ENCODE assay signal across 16 cellular contexts in the genomic region with DNA sequence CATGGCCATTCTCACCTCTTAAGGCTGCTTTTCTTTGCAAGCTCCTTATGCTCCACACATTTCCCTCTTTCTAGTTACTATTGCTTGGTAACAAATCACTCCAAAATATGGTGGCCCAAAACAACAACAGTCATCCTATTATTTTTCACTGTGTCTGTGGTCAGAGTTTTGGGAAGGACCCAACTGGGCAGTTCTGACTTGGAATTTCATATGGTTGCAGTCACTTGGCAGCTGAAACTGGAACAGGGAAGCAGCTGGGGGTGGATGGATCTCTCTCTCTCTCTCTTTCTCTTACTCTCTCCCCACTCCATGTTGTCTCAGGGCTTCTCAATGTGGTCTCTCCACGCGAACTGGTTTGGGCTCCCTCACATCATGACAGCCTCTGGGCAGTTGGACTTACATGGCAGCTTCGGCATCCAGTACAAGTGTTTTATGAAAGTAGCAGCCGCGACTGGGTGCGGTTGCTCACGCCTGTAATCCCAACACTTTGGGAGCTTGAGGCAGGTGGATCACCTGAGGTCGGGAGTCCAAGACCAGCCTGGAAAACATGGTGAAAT. TPM values are rescaled to one million over a fixed set of nuclear protein-coding genes. Genes with fewer than 3 reads are reported as not detected.
DNase-seq lines count a peak whose midpoint lies in the region; TF ChIP-seq lines count a peak whose summit lies in the region.
"Had no signal": no experiment of that assay in that cellular context is flagged by ENCODE, and none has a peak within 500 bp of the region (broad histone marks: within the 10 kb centered on the region; RNA-seq: fewer than 3 reads in every experiment).

No MANE protein-coding gene starts in this region.

- TF ChIP-seq CTCF in cardiac fibroblast (IDR thresholded peaks at IDR 0.05; ENCODE audit: low read depth, low read length) (no peak), right atrium auricular region (IDR thresholded peaks at IDR 0.05) (no peak)

- H3K9me3 ChIP-seq in right atrium auricular region (no peaks in the 10 kb centered on the region), stomach smooth muscle (ENCODE audit: control insufficient read depth in 2 of 2, low read length in 2 of 2) (no peaks in the 10 kb centered on the region)

- no peak overlapping the region for H3K56ac ChIP-seq in mesendoderm (ENCODE audit: low read length)

- H2AK5ac ChIP-seq in mesendoderm (ENCODE audit: low read length), result no peak overlapping the region

- no peaks in the 10 kb centered on the region for H3K79me2 ChIP-seq in mesendoderm (ENCODE audit: control insufficient read depth, insufficient read depth, low read length)

- no peak overlapping the region for H3K23ac ChIP-seq in mesendoderm (ENCODE audit: low read length)

- H4K5ac ChIP-seq in mesendoderm (ENCODE audit: low read length), result no peak overlapping the region

- no CpG with 5 or more reads among the region's 8 CpGs for WGBS in mesendoderm (ENCODE audit: extremely low coverage, insufficient coverage, low lambda C conversion rate)

- H3K18ac ChIP-seq in mesendoderm (ENCODE audit: low read length), result no peak overlapping the region

- H3K27me3 Mint-ChIP-seq in activated naive CD8-positive, alpha-beta T cell treated with anti-CD3 and anti-CD28 coated beads for 36 hours, result peaks cover 13% of the 10 kb centered on the region
- H3K27me3 Mint-ChIP-seq: progenitor cell of endocrine pancreas had no signal

- H3K9ac ChIP-seq in stomach smooth muscle (ENCODE audit: low read length in 2 of 2) (no peak overlapping the region), mesendoderm (ENCODE audit: low read length) (no peak overlapping the region)

- H3K27ac ChIP-seq in right atrium auricular region (peak overlapping the region; percentile 26 to 31), stomach smooth muscle (ENCODE audit: low read length) (peak overlapping the region; percentile 71), mesendoderm (ENCODE audit: low read depth, low read length) (no peak overlapping the region)

- H3K4me1 Mint-ChIP-seq in activated naive CD8-positive, alpha-beta T cell treated with anti-CD3 and anti-CD28 coated beads for 36 hours, result peaks cover 5% of the 10 kb centered on the region
- H3K4me1 Mint-ChIP-seq: CD14-positive monocyte; stimulated activated effector memory CD8-positive, alpha-beta T cell treated with anti-CD3 and anti-CD28 coated beads, Interleukin-12 subunit alpha, Interleukin-12 subunit beta, amount 100 ng/mL, for 72 hours had no signal

- H3K27me3 ChIP-seq in right atrium auricular region (no peaks in the 10 kb centered on the region), stomach smooth muscle (ENCODE audit: control insufficient read depth in 1 of 2, insufficient read depth in 2 of 2, low read length in 2 of 2) (no peaks in the 10 kb centered on the region), mesendoderm (ENCODE audit: insufficient read depth, low read length, poor library complexity) (no peaks in the 10 kb centered on the region)

- no peaks in the 10 kb centered on the region for H3K36me3 Mint-ChIP-seq in activated naive CD8-positive, alpha-beta T cell treated with anti-CD3 and anti-CD28 coated beads for 36 hours
- H3K36me3 Mint-ChIP-seq: CD14-positive monocyte; stimulated activated effector memory CD8-positive, alpha-beta T cell treated with anti-CD3 and anti-CD28 coated beads, Interleukin-12 subunit alpha, Interleukin-12 subunit beta, amount 100 ng/mL, for 72 hours had no signal

- no peak overlapping the region for H3K4me3 Mint-ChIP-seq in activated naive CD8-positive, alpha-beta T cell treated with anti-CD3 and anti-CD28 coated beads for 36 hours
- H3K4me3 Mint-ChIP-seq: CD14-positive monocyte; stimulated activated effector memory CD8-positive, alpha-beta T cell treated with anti-CD3 and anti-CD28 coated beads, Interleukin-12 subunit alpha, Interleukin-12 subunit beta, amount 100 ng/mL, for 72 hours had no signal

- H3K4me2 ChIP-seq in mesendoderm (ENCODE audit: low read length), result no peak overlapping the region

- no peak overlapping the region for H2BK120ac ChIP-seq in mesendoderm (ENCODE audit: low read depth, low read length)

- no peaks in the 10 kb centered on the region for H3K9me3 Mint-ChIP-seq in activated naive CD8-positive, alpha-beta T cell treated with anti-CD3 and anti-CD28 coated beads for 36 hours
- H3K9me3 Mint-ChIP-seq: stimulated activated effector memory CD8-positive, alpha-beta T cell treated with anti-CD3 and anti-CD28 coated beads, Interleukin-12 subunit alpha, Interleukin-12 subunit beta, amount 100 ng/mL, for 72 hours had no signal

- no peak overlapping the region for H2BK15ac ChIP-seq in mesendoderm (replicated peaks; ENCODE audit: low read depth)

- H3K4ac ChIP-seq in mesendoderm (ENCODE audit: low read depth, low read length), result no peak overlapping the region

- no peaks in the 10 kb centered on the region for H3K79me1 ChIP-seq in mesendoderm (ENCODE audit: low read length)

- H3K4me1 ChIP-seq in right atrium auricular region (peaks cover 0 to 22% of the 10 kb centered on the region in 2 donors), stomach smooth muscle (ENCODE audit: control insufficient read depth, insufficient read depth, low read length) (peaks cover 15% of the 10 kb centered on the region), mesendoderm (ENCODE audit: control insufficient read depth, low read depth, low read length) (no peaks in the 10 kb centered on the region)

- DNase-seq in GM03348 (ENCODE audit: low spot score) (peak; percentile 83), cardiac fibroblast (ENCODE audit: low read depth in 2 of 2) (peak; percentile 83 to 92), right atrium auricular region (ENCODE audit: low spot score) (peak; percentile 80), mesendoderm (no peak), NCI-H2196 treated with DMSO at 0.1 percent for 48 hours (lab: John Stamatoyannopoulos, UW; ENCODE audit: unreplicated experiment) (no peak), UCSD-AML1 (lab: John Stamatoyannopoulos, UW; ENCODE audit: unreplicated experiment) (no peak)
- DNase-seq in activated naive CD8-positive, alpha-beta T cell treated with anti-CD3 and anti-CD28 coated beads for 36 hours, result no peak
- DNase-seq: activated naive CD4-positive, alpha-beta T cell treated with Interleukin-2 at 50 U/mL for 16 hours; cortex of kidney; KG1; NCI-H187 treated with DMSO at 0.1 percent for 48 hours; T-helper 9 cell had no signal

- no peak overlapping the region for H2BK5ac ChIP-seq in mesendoderm (ENCODE audit: low read length)

- H3K36me3 ChIP-seq in right atrium auricular region (no peaks in the 10 kb centered on the region), stomach smooth muscle (ENCODE audit: control insufficient read depth in 2 of 2, insufficient read depth in 2 of 2, low read length in 2 of 2) (no peaks in the 10 kb centered on the region), mesendoderm (ENCODE audit: control insufficient read depth, insufficient read depth, low read length) (no peaks in the 10 kb centered on the region)

- no peak overlapping the region for H3K4me3 ChIP-seq in cardiac fibroblast (replicated peaks in 1 of 2; ENCODE audit: low read depth in 2 of 2, low read length in 2 of 2)
- H3K4me3 ChIP-seq in right atrium auricular region, result no peak overlapping the region
- no peak overlapping the region for H3K4me3 ChIP-seq in stomach smooth muscle (ENCODE audit: low read length in 2 of 2)
- no peak overlapping the region for H3K4me3 ChIP-seq in mesendoderm (ENCODE audit: low read length)

- H4K8ac ChIP-seq in mesendoderm (ENCODE audit: low read depth, low read length), result no peak overlapping the region

- H3K27ac Mint-ChIP-seq in activated naive CD8-positive, alpha-beta T cell treated with anti-CD3 and anti-CD28 coated beads for 36 hours, result no peak overlapping the region
- H3K27ac Mint-ChIP-seq: progenitor cell of endocrine pancreas; stimulated activated effector memory CD8-positive, alpha-beta T cell treated with anti-CD3 and anti-CD28 coated beads, Interleukin-12 subunit alpha, Interleukin-12 subunit beta, amount 100 ng/mL, for 72 hours had no signal

RNA-seq across cellular contexts. Expression of a gene that starts 39.6 kb away (rescaled TPM):
- 10 to 100 TPM; 11.2 to 28.1 TPM for total RNA-seq in right atrium auricular region
- 11.9 TPM for polyA plus RNA-seq in mesendoderm (2013, experiment 1 of 2)
- 11.9 TPM for polyA plus RNA-seq in mesendoderm (2013, experiment 2 of 2)
- total RNA-seq in activated naive CD8-positive, alpha-beta T cell treated with anti-CD3 and anti-CD28 coated beads for 36 hours, result 10 to 100 TPM; 13.4 to 14.9 TPM

RNA-seq across cellular contexts. Expression of a gene that starts 49.7 kb away (rescaled TPM):
- total RNA-seq in right atrium auricular region, result 100 to 1,000 TPM; 152 to 257 TPM
- polyA plus RNA-seq in mesendoderm (2013, experiment 1 of 2), result 28.7 TPM
- 28.9 TPM for polyA plus RNA-seq in mesendoderm (2013, experiment 2 of 2)
- 100 to 1,000 TPM in 1 of 2 experiments, 10 to 100 TPM in 1; 99.3 to 102 TPM for total RNA-seq in activated naive CD8-positive, alpha-beta T cell treated with anti-CD3 and anti-CD28 coated beads for 36 hours

Comparison
In these comparisons a context has a peak if more than half of its experiments do, and no peak if none do; other contexts are left out.
1. DNase-seq: peak in GM03348 (single experiment), cardiac fibroblast (2 of 2) and right atrium auricular region (single experiment); none in mesendoderm (single experiment), NCI-H2196 treated with DMSO at 0.1 percent for 48 hours (single experiment), activated naive CD8-positive, alpha-beta T cell treated with anti-CD3 and anti-CD28 coated beads for 36 hours (single experiment) and UCSD-AML1 (single experiment).